ENCODE assay signal across 15 cellular contexts in genomic region chr7:127799535-127800305, GRCh38.
DNase-seq lines count a peak whose midpoint lies in the region; ATAC-seq and TF ChIP-seq lines count a peak whose summit lies in the region.
"Had no signal": no experiment of that assay in that cellular context is flagged by ENCODE, and none has a peak within 500 bp of the region (broad histone marks: within the 10 kb centered on the region; RNA-seq: fewer than 3 reads in every experiment).

No MANE protein-coding gene starts in this region.

- TF ChIP-seq CTCF in left lung (IDR thresholded peaks at IDR 0.05) (no peak), coronary artery (IDR thresholded peaks at IDR 0.05) (no peak)

- intact Hi-C loops in left lung (cut with DNase I) = no loop called here

- H3K4me1 ChIP-seq in left lung = peaks cover 5 to 25% of the 10 kb centered on the region in 2 donors
- H3K4me1 ChIP-seq: Peyer's patch had no signal

- peak; percentile 70 for ATAC-seq in left lung

- DNase-seq in NCI-H1092 treated with DMSO at 0.1 percent for 48 hours (lab: John Stamatoyannopoulos, UW) = peak; percentile 12
- no peak for DNase-seq in NCI-H1092 (lab: John Stamatoyannopoulos, UW)
- DNase-seq in NCI-H1417 (lab: John Stamatoyannopoulos, UW) = peak in 2 of 3 experiments; percentile 61 to 87
- peak; percentile 57 for DNase-seq in NCI-H774 (lab: John Stamatoyannopoulos, UW)
- DNase-seq in left lung = no peak
- no peak for DNase-seq in activated CD8-positive, alpha-beta memory T cell treated with anti-CD3 and anti-CD28 coated beads for 24 hours
- no peak for DNase-seq in NCI-H1436 (lab: John Stamatoyannopoulos, UW)
- DNase-seq in coronary artery (ENCODE audit: low spot score) = no peak
- DNase-seq: 8988T, C1 segment of cervical spinal cord, NCI-H187 treated with DMSO at 0.1 percent for 48 hours, NCI-H226, NCI-H526 treated with DMSO at 0.1 percent for 48 hours, Peyer's patch, SHP77 treated with DMSO at 0.1 percent for 48 hours had no signal

- no peak overlapping the region for H3K27ac ChIP-seq in left lung
- no peak overlapping the region for H3K27ac ChIP-seq in coronary artery
- H3K27ac ChIP-seq: Peyer's patch had no signal

- H3K4me3 ChIP-seq in left lung (no peak overlapping the region), coronary artery (no peak overlapping the region)
- H3K4me3 ChIP-seq: Peyer's patch had no signal

- H3K9me3 ChIP-seq in left lung = no peaks in the 10 kb centered on the region
- H3K9me3 ChIP-seq: Peyer's patch had no signal

- H3K36me3 ChIP-seq in left lung = no peaks in the 10 kb centered on the region
- H3K36me3 ChIP-seq: Peyer's patch had no signal

- no peaks in the 10 kb centered on the region for H3K27me3 ChIP-seq in left lung
- H3K27me3 ChIP-seq: Peyer's patch had no signal

Comparison
In these comparisons a context has a peak if more than half of its experiments do, and no peak if none do; other contexts are left out.
1. DNase-seq: peak in NCI-H1092 treated with DMSO at 0.1 percent for 48 hours (single experiment), NCI-H1417 (2 of 3) and NCI-H774 (single experiment); none in NCI-H1092 (single experiment), left lung (0 of 2), activated CD8-positive, alpha-beta memory T cell treated with anti-CD3 and anti-CD28 coated beads for 24 hours (single experiment), NCI-H1436 (single experiment) and coronary artery (single experiment).